In genomic region chr7:148912151-148912550, GRCh38 we compare ENCODE assay signal across 23 cellular contexts. TPM values are rescaled to one million over a fixed set of nuclear protein-coding genes. Genes with fewer than 3 reads are reported as not detected.
DNase-seq lines count a peak whose midpoint lies in the region; ATAC-seq and TF ChIP-seq lines count a peak whose summit lies in the region.
"Had no signal": no experiment of that assay in that cellular context is flagged by ENCODE, and none has a peak within 500 bp of the region (broad histone marks: within the 10 kb centered on the region; RNA-seq: fewer than 3 reads in every experiment).

No MANE protein-coding gene starts in this region.

- intact Hi-C loops in CD4-positive, alpha-beta T cell (cut with DNase I, micrococcal nuclease) = loop anchor here in 1 of 2 experiments (2.0 kb wide), 3 partner anchors 27 to 55 kb away; partner anchors contain the start of gene EZH2

- no peak for ATAC-seq in CD4-positive, alpha-beta T cell (ENCODE audit: poor library complexity)
- no peak for ATAC-seq in activated CD8-positive, alpha-beta T cell treated with anti-CD3 and anti-CD28 coated beads, Interleukin-2, amount 10 ng/mL, durations not matched to agents 7 days and 5 days
- ATAC-seq in effector memory CD8-positive, alpha-beta T cell (replicated peaks) = no peak
- no peak for ATAC-seq in GM18909 (IDR thresholded peaks at IDR 0.05; ENCODE audit: poor library complexity, unreplicated experiment)
- ATAC-seq: left ventricle myocardium superior had no signal

- H3K9me3 ChIP-seq in CD4-positive, alpha-beta T cell (ENCODE audit: control insufficient read depth, low read length) = no peaks in the 10 kb centered on the region
- H3K9me3 ChIP-seq: ascending aorta, ovary, thoracic aorta, uterus had no signal

- no peak overlapping the region for H3K27ac ChIP-seq in CD4-positive, alpha-beta T cell (ENCODE audit: low read depth, low read length)
- H3K27ac ChIP-seq: ascending aorta, HL-60, ovary, thoracic aorta, uterus, VCaP had no signal

- DNase-seq in activated CD8-positive, alpha-beta memory T cell treated with anti-CD3 and anti-CD28 coated beads for 24 hours = peak; percentile 55
- no peak for DNase-seq in activated CD8-positive, alpha-beta memory T cell treated with anti-CD3 and anti-CD28 coated beads, Interleukin-2, amount 50 U/mL, for 4 hours
- no peak for DNase-seq in CD4-positive, alpha-beta T cell
- no peak for DNase-seq in activated CD8-positive, alpha-beta T cell treated with anti-CD3 and anti-CD28 coated beads, Interleukin-2, amount 10 ng/mL, durations not matched to agents 7 days and 5 days
- DNase-seq in effector memory CD8-positive, alpha-beta T cell = no peak
- DNase-seq in DMS79 (lab: John Stamatoyannopoulos, UW) (no peak), MV-4-11 (lab: John Stamatoyannopoulos, UW) (no peak)
- DNase-seq: activated gamma-delta T cell, caudate nucleus, EL, left ventricle myocardium superior, midbrain, NCI-H1092 treated with DMSO at 0.1 percent for 48 hours, NCI-H187 treated with DMSO at 0.1 percent for 48 hours, nephron progenitor cell, ovary, retina, uterus had no signal

- no peaks in the 10 kb centered on the region for H3K9me3 Mint-ChIP-seq in CD4-positive, alpha-beta T cell
- no peaks in the 10 kb centered on the region for H3K9me3 Mint-ChIP-seq in activated CD8-positive, alpha-beta T cell treated with anti-CD3 and anti-CD28 coated beads, Interleukin-2, amount 10 ng/mL, durations not matched to agents 7 days and 5 days (ENCODE audit: insufficient read depth)
- H3K9me3 Mint-ChIP-seq in effector memory CD8-positive, alpha-beta T cell = no peaks in the 10 kb centered on the region
- H3K9me3 Mint-ChIP-seq: nephron progenitor cell had no signal

- CTCF ChIA-PET in CD4-positive, alpha-beta T cell (lab: Charles Lee) = interaction anchor here (2.3 to 2.7 kb wide), 2 partner anchors 29 to 56 kb away, joined by 8 read pairs; no protein-coding TSS in a partner anchor
- CTCF ChIA-PET in activated CD8-positive, alpha-beta T cell treated with anti-CD3 and anti-CD28 coated beads, Interleukin-2, amount 10 ng/mL, durations not matched to agents 7 days and 5 days (lab: Charles Lee) = interaction anchor here (1.0 to 4.2 kb wide), 10 partner anchors 8 to 154 kb away, joined by 3 to 36 read pairs (median 4); no protein-coding TSS in a partner anchor

- no peaks in the 10 kb centered on the region for H3K27me3 Mint-ChIP-seq in CD4-positive, alpha-beta T cell
- no peaks in the 10 kb centered on the region for H3K27me3 Mint-ChIP-seq in activated CD8-positive, alpha-beta T cell treated with anti-CD3 and anti-CD28 coated beads, Interleukin-2, amount 10 ng/mL, durations not matched to agents 7 days and 5 days (ENCODE audit: low read depth)
- H3K27me3 Mint-ChIP-seq in effector memory CD8-positive, alpha-beta T cell = peaks cover 6 to 15% of the 10 kb centered on the region in 2 donors

- H3K36me3 Mint-ChIP-seq in CD4-positive, alpha-beta T cell (ENCODE audit: low read depth) = no peaks in the 10 kb centered on the region
- peaks cover 5% of the 10 kb centered on the region for H3K36me3 Mint-ChIP-seq in activated CD8-positive, alpha-beta T cell treated with anti-CD3 and anti-CD28 coated beads, Interleukin-2, amount 10 ng/mL, durations not matched to agents 7 days and 5 days (ENCODE audit: low read depth)
- no peaks in the 10 kb centered on the region for H3K36me3 Mint-ChIP-seq in effector memory CD8-positive, alpha-beta T cell (ENCODE audit: insufficient read depth)

- peak overlapping the region; percentile 51 for H3K4me3 Mint-ChIP-seq in CD4-positive, alpha-beta T cell
- no peak overlapping the region for H3K4me3 Mint-ChIP-seq in activated CD8-positive, alpha-beta T cell treated with anti-CD3 and anti-CD28 coated beads, Interleukin-2, amount 10 ng/mL, durations not matched to agents 7 days and 5 days
- H3K4me3 Mint-ChIP-seq in effector memory CD8-positive, alpha-beta T cell = no peak overlapping the region
- H3K4me3 Mint-ChIP-seq: nephron progenitor cell had no signal

- TF ChIP-seq CTCF in CD4-positive, alpha-beta T cell (IDR thresholded peaks at IDR 0.05) = no peak

- peak overlapping the region; percentile 79 for H3K27ac Mint-ChIP-seq in CD4-positive, alpha-beta T cell
- peak overlapping the region; percentile 89 for H3K27ac Mint-ChIP-seq in activated CD8-positive, alpha-beta T cell treated with anti-CD3 and anti-CD28 coated beads, Interleukin-2, amount 10 ng/mL, durations not matched to agents 7 days and 5 days
- peak overlapping the region; percentile 41 to 62 for H3K27ac Mint-ChIP-seq in effector memory CD8-positive, alpha-beta T cell
- H3K27ac Mint-ChIP-seq: nephron progenitor cell had no signal

- peaks cover 72% of the 10 kb centered on the region for H3K4me1 Mint-ChIP-seq in CD4-positive, alpha-beta T cell (ENCODE audit: low read depth)
- peaks cover 55% of the 10 kb centered on the region for H3K4me1 Mint-ChIP-seq in activated CD8-positive, alpha-beta T cell treated with anti-CD3 and anti-CD28 coated beads, Interleukin-2, amount 10 ng/mL, durations not matched to agents 7 days and 5 days (ENCODE audit: low read depth)
- H3K4me1 Mint-ChIP-seq in effector memory CD8-positive, alpha-beta T cell (ENCODE audit: low read depth in 2 of 2) = peaks cover 20 to 24% of the 10 kb centered on the region in 2 donors

- POLR2A ChIA-PET in CD4-positive, alpha-beta T cell (lab: Charles Lee) = interaction anchor here (0.6 to 6.6 kb wide), 5 partner anchors 12 to 191 kb away, joined by 3 to 67 read pairs (median 3); no protein-coding TSS in a partner anchor
- POLR2A ChIA-PET in activated CD8-positive, alpha-beta T cell treated with anti-CD3 and anti-CD28 coated beads, Interleukin-2, amount 10 ng/mL, durations not matched to agents 7 days and 5 days (lab: Charles Lee) = interaction anchor here (1.2 to 6.7 kb wide), 5 partner anchors 9 to 214 kb away, joined by 3 to 59 read pairs (median 6); partner anchors contain the start of gene EZH2

- no peaks in the 10 kb centered on the region for H3K27me3 ChIP-seq in CD4-positive, alpha-beta T cell (ENCODE audit: control insufficient read depth, insufficient read depth, low read length)
- H3K27me3 ChIP-seq: ascending aorta, ovary, uterus had no signal

RNA-seq across cellular contexts. Expression of gene EZH2, which starts 28.1 kb away (rescaled TPM):
- total RNA-seq in CD4-positive, alpha-beta T cell = 10 to 100 TPM; 16.0 to 17.6 TPM
- total RNA-seq in activated CD8-positive, alpha-beta T cell treated with anti-CD3 and anti-CD28 coated beads, Interleukin-2, amount 10 ng/mL, durations not matched to agents 7 days and 5 days = 100 to 1,000 TPM; 115 to 118 TPM
- total RNA-seq: ascending aorta had no signal

Comparison
In these comparisons a context has a peak if more than half of its experiments do, and no peak if none do; other contexts are left out.
1. RNA of gene EZH2, which starts 28.1 kb away (total RNA-seq): 115 to 118 TPM in activated CD8-positive, alpha-beta T cell treated with anti-CD3 and anti-CD28 coated beads, Interleukin-2, amount 10 ng/mL, durations not matched to agents 7 days and 5 days; 16.0 to 17.6 TPM in CD4-positive, alpha-beta T cell; every median in the first group is over 4 times any median in the second.
2. Peak in every context shown above with its lines, with median percentiles within 50 percentile points of each other: H3K27ac Mint-ChIP-seq.